Comparison of ENCODE assay signal across 9 cellular contexts in genomic region chr20:33316343-33316742, GRCh38. TPM values are rescaled to one million over a fixed set of nuclear protein-coding genes. Genes with fewer than 3 reads are reported as not detected.
"Had no signal": no experiment of that assay in that cellular context is flagged by ENCODE, and none has a peak within 500 bp of the region (broad histone marks: within the 10 kb centered on the region; RNA-seq: fewer than 3 reads in every experiment).

No MANE protein-coding gene starts in this region.

- FAIRE-seq: G401.6, GM12878, GM12891, GM12892, GM18507, GM19239 had no signal

- H3K4me3 ChIP-seq: GM12878 had no signal

- ATAC-seq: GM12878 had no signal

- DNase-seq: GDM1, GF-D8 had no signal

RNA-seq across cellular contexts. Expression of gene BPIFB1, which starts 33.3 kb away (rescaled TPM):
- total RNA-seq: G401 had no signal
- polyA plus RNA-seq: GM12878 had no signal
